ENCODE assay signal across 18 cellular contexts in the genomic region with DNA sequence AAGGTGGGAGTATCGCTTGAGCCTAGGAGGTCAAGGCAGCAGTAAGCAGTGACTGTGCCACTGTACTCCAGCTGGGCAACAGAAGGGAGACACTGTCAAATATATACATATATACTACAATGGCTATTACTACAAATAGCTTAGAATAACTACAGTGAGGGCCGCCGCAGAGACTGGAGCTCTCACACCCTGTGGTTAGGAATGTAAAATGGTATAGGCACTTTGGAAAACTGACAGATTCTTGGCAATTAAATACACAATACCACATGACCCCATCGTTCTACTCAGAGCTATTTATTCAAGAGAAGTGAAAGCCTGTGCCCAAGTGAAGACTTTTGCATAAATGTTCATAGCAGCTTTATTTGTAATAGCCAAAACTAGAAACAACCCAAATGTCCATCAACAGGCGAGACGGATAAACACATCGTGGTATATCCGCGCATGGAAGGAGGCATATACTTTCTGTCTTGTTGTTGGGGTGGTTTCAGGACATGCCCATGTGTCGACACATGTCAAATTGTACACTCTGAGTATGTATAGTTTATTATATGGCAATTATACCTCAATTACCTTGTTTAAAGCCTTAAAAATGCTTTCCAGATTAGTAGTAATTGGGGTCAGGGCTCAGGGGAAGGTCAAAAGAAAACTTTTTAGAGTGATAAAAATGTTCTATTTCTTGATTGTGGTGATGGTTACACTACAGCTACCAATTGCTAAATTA.
DNase-seq lines count a peak whose midpoint lies in the region; TF ChIP-seq lines count a peak whose summit lies in the region.
"Had no signal": no experiment of that assay in that cellular context is flagged by ENCODE, and none has a peak within 500 bp of the region (broad histone marks: within the 10 kb centered on the region; RNA-seq: fewer than 3 reads in every experiment).

No MANE protein-coding gene starts in this region.

- TF ChIP-seq EP300 in transverse colon (IDR thresholded peaks at IDR 0.05; ENCODE audit: low read depth), result no peak

- in situ Hi-C loops in transverse colon (cut with MboI; ENCODE audit: low pct_ligation_motif_present in 1 of 4, low pct_unique_long_range_greater_than_20kb in 1 of 4, low sequenced_read_pairs in 3 of 4), result loop anchor here in 1 of 4 donors (25.0 kb wide), 1 partner anchor 144 kb away; no protein-coding TSS in a partner anchor

- H3K9me2 ChIP-seq in hepatocyte (replicated peaks; ENCODE audit: insufficient read depth), result no peaks in the 10 kb centered on the region

- WGBS in hepatocyte (ENCODE audit: low lambda C conversion rate, missing lambda C conversion rate), result 86% methylated on average over 10 of the region's 10 CpGs
- WGBS in thyroid gland, 2 donors, result 72 to 75% methylated on average over 10 of the region's 10 CpGs
- WGBS in transverse colon (ENCODE audit: low coverage in 1 of 2), 2 donors, result 60 to 78% methylated on average over 6 to 10 of the region's 10 CpGs

- H3K36me3 ChIP-seq in SJSA1, result no peaks in the 10 kb centered on the region
- no peaks in the 10 kb centered on the region for H3K36me3 ChIP-seq in hepatocyte (replicated peaks; ENCODE audit: insufficient read depth, low read depth)
- no peaks in the 10 kb centered on the region for H3K36me3 ChIP-seq in thyroid gland
- no peaks in the 10 kb centered on the region for H3K36me3 ChIP-seq in transverse colon
- H3K36me3 ChIP-seq: neutrophil had no signal

- no peak overlapping the region for H3K4me2 ChIP-seq in hepatocyte

- H3K4me3 ChIP-seq in SJSA1 (no peak overlapping the region), hepatocyte (no peak overlapping the region), thyroid gland (replicated peaks in 1 of 3) (no peak overlapping the region), transverse colon (no peak overlapping the region)
- H3K4me3 ChIP-seq: testis had no signal

- no peak for TF ChIP-seq CTCF in hepatocyte (IDR thresholded peaks at IDR 0.05; ENCODE audit: poor library complexity)
- no peak for TF ChIP-seq CTCF in thyroid gland (IDR thresholded peaks at IDR 0.05)
- no peak for TF ChIP-seq CTCF in transverse colon (IDR thresholded peaks at IDR 0.05)

- peak overlapping the region; percentile 91 for H3K27ac ChIP-seq in SJSA1
- H3K27ac ChIP-seq in hepatocyte, result peak overlapping the region; percentile 82
- H3K27ac ChIP-seq in thyroid gland, result peak overlapping the region in 2 of 3 donors; percentile 62 to 67
- peak overlapping the region in 1 of 4 donors; percentile 19 for H3K27ac ChIP-seq in transverse colon
- H3K27ac ChIP-seq: neutrophil, testis had no signal

- TF ChIP-seq POLR2A in thyroid gland (IDR thresholded peaks at IDR 0.05) (no peak), transverse colon (IDR thresholded peaks at IDR 0.05) (no peak)

- no peaks in the 10 kb centered on the region for H4K20me1 ChIP-seq in hepatocyte (ENCODE audit: insufficient read depth, poor library complexity, severe bottlenecking)

- DNase-seq in NCI-H2227 (lab: John Stamatoyannopoulos, UW; ENCODE audit: unreplicated experiment), result peak; percentile 8
- DNase-seq in NCI-H2227 treated with DMSO at 0.1 percent for 48 hours (lab: John Stamatoyannopoulos, UW), result no peak
- no peak for DNase-seq in SJSA1 (ENCODE audit: low read depth in 1 of 2, low spot score in 2 of 2)
- DNase-seq in hepatocyte (ENCODE audit: low spot score), result no peak
- DNase-seq in thyroid gland, result no peak
- no peak for DNase-seq in LoVo (ENCODE audit: low spot score)
- DNase-seq in transverse colon, result no peak
- no peak for DNase-seq in hypothalamus (lab: John Stamatoyannopoulos, UW)
- DNase-seq: 8988T; amygdala; CD4-positive, alpha-beta T cell; cortex of kidney; EL; midbrain; NCI-H1048; NCI-H82; testis had no signal

- H3K4me1 ChIP-seq in SJSA1 (replicated peaks) (peaks cover 38% of the 10 kb centered on the region), hepatocyte (ENCODE audit: insufficient read depth) (peaks cover 12% of the 10 kb centered on the region), thyroid gland (peaks cover 13 to 31% of the 10 kb centered on the region in 2 donors), transverse colon (peaks cover 0 to 7% (median 3%) of the 10 kb centered on the region in 4 donors)
- H3K4me1 ChIP-seq: testis had no signal

- H3K9me3 ChIP-seq in SJSA1 (replicated peaks), result no peaks in the 10 kb centered on the region
- no peaks in the 10 kb centered on the region for H3K9me3 ChIP-seq in hepatocyte (ENCODE audit: low read depth)
- H3K9me3 ChIP-seq in thyroid gland, result no peaks in the 10 kb centered on the region
- no peaks in the 10 kb centered on the region for H3K9me3 ChIP-seq in transverse colon
- H3K9me3 ChIP-seq: neutrophil, testis had no signal

- H2AFZ ChIP-seq in hepatocyte, result no peak overlapping the region

- H3K27me3 ChIP-seq in SJSA1 (replicated peaks) (no peaks in the 10 kb centered on the region), hepatocyte (no peaks in the 10 kb centered on the region), thyroid gland (no peaks in the 10 kb centered on the region), transverse colon (peaks cover 25% of the 10 kb centered on the region)
- H3K27me3 ChIP-seq: testis had no signal

- H3K79me2 ChIP-seq in hepatocyte, result no peaks in the 10 kb centered on the region

- intact Hi-C loops in thyroid gland (cut with DNase I), result no loop called here
- intact Hi-C loops in transverse colon (cut with DNase I; ENCODE audit: low total_unique reads), result loop anchor here (5.0 kb wide), 1 partner anchor 1296 kb away; no protein-coding TSS in a partner anchor
